8 cellular contexts compared by ENCODE assay signal in the genomic region with DNA sequence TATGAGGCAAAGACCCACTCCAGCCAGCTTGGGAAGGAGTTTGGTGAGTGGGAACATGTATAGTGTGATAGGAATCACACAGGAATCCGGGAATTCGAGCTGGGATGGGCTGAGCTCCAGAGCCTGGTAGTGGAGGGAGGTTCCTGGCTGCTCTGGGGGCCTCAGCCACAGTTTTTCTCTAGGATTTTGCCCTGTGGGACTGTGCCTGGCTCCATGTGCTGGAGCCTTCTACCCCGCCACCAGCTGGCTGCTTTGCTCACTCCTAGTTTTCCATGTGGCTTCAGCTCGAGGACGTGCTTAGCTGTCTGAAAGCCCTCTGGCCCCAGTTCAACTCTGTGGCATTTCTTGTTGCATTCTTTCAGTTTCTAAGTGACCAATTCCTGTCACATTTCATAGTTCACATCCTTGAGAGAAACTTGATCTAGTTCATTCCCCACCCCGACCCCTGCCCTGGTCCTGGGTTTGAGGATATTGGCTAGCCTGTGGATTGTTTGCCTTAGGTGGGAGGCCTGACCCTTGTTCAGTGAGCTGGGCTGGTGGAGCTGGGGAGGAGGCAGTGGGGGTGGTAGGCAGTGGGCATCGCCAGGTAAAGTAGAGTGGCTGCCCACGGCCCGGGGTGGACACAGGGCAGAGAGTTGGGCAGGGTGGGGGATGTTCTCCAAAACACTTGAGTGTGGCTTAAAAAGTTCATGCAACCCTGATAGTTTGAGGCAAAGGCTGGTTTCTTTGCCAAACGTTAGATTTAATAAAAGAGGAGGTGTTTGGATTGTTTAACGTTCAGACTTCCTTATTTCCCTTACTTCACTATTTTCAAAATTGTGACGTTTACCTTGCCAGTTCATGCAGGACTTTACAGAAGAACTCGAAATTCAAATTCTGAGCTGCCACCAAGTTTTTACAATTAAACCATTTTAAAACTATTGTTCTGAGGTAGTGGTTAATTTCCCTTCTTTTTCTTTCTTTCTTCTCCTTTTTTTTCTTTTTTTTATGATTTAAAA. TPM values are rescaled to one million over a fixed set of nuclear protein-coding genes. Genes with fewer than 3 reads are reported as not detected.
DNase-seq lines count a peak whose midpoint lies in the region; TF ChIP-seq lines count a peak whose summit lies in the region.

No MANE protein-coding gene starts in this region.

- H3K9me3 ChIP-seq in OCI-LY1 (ENCODE audit: low read length) (no peaks in the 10 kb centered on the region), ovary (no peaks in the 10 kb centered on the region)

- no peak for TF ChIP-seq CTCF in OCI-LY1 (IDR thresholded peaks at IDR 0.05; ENCODE audit: low read length)
- TF ChIP-seq CTCF in dorsolateral prefrontal cortex (IDR thresholded peaks at IDR 0.05 in 54 of 56, conservative IDR thresholded peaks at IDR 0.05 in 2 of 56; ENCODE audit: low read depth in 1 of 56, partially characterized antibody in 56 of 56), result peak in 47 of 56 donors; percentile 12 to 57 (median 33)
- TF ChIP-seq CTCF in ovary (IDR thresholded peaks at IDR 0.05), result no peak

- H2AFZ ChIP-seq in OCI-LY1 (ENCODE audit: low read length), result no peak overlapping the region

- TF ChIP-seq POLR2A in ovary (IDR thresholded peaks at IDR 0.05), result no peak

- peak overlapping the region; percentile 95 for H3K27ac ChIP-seq in OCI-LY1 (ENCODE audit: low read depth, low read length, poor library complexity, severe bottlenecking)
- H3K27ac ChIP-seq in dorsolateral prefrontal cortex, result peak overlapping the region; percentile 12 to 99 (median 94)
- H3K27ac ChIP-seq in ovary, result no peak overlapping the region

- H3K79me2 ChIP-seq in OCI-LY1 (ENCODE audit: insufficient read depth, low read length), result peaks cover 25% of the 10 kb centered on the region

- H3K9ac ChIP-seq in OCI-LY1 (ENCODE audit: low read length), result peak overlapping the region; percentile 47

- H3K4me2 ChIP-seq in OCI-LY1 (ENCODE audit: low read length), result peak overlapping the region; percentile 87

- DNase-seq in NCI-H2029 (lab: John Stamatoyannopoulos, UW), result peak; percentile 58
- DNase-seq in NCI-H2029 treated with DMSO at 0.1 percent for 48 hours (lab: John Stamatoyannopoulos, UW), result no peak
- DNase-seq in dorsolateral prefrontal cortex, result peak; percentile 43 to 78 (median 68)
- peak; percentile 49 for DNase-seq in midbrain (lab: John Stamatoyannopoulos, UW)
- peak; percentile 68 for DNase-seq in ureter (ENCODE audit: low spot score)
- no peak for DNase-seq in ovary
- DNase-seq in 8988T, result no peak

- no peak for TF ChIP-seq EP300 in ovary (IDR thresholded peaks at IDR 0.05)

- no peaks in the 10 kb centered on the region for H3K27me3 ChIP-seq in OCI-LY1 (ENCODE audit: insufficient read depth, low read length)
- H3K27me3 ChIP-seq in dorsolateral prefrontal cortex, result no peaks in the 10 kb centered on the region
- H3K27me3 ChIP-seq in ovary, result no peaks in the 10 kb centered on the region

- H4K20me1 ChIP-seq in OCI-LY1 (ENCODE audit: insufficient read depth, low read length), result no peaks in the 10 kb centered on the region

- H3F3A ChIP-seq in OCI-LY1 (ENCODE audit: insufficient read depth, low read length), result peaks cover 16% of the 10 kb centered on the region

- intact Hi-C loops in dorsolateral prefrontal cortex (cut with DNase I), result loop anchor here in 1 of 2 donors (5.0 kb wide), 1 partner anchor 36 kb away; no protein-coding TSS in a partner anchor
- intact Hi-C loops in ovary (cut with DNase I), result loop anchor here in 1 of 4 donors (10.0 kb wide), 1 partner anchor 51 kb away; no protein-coding TSS in a partner anchor

- 33 to 39% (median 34%) methylated on average over 13 of the region's 13 CpGs for WGBS in ovary, 3 donors

- no peaks in the 10 kb centered on the region for H3K9me2 ChIP-seq in OCI-LY1 (ENCODE audit: low read depth, low read length)

- H3K4me1 ChIP-seq in OCI-LY1 (ENCODE audit: insufficient read depth, low read length, severe bottlenecking) (peaks cover 91% of the 10 kb centered on the region), ovary (ENCODE audit: insufficient read depth) (peaks cover 14% of the 10 kb centered on the region)

- peak overlapping the region; percentile 45 for H3K4me3 ChIP-seq in OCI-LY1 (ENCODE audit: low read depth, low read length, poor library complexity, severe bottlenecking)
- peak overlapping the region in 57 of 59 donors; percentile 2 to 96 (median 80) for H3K4me3 ChIP-seq in dorsolateral prefrontal cortex
- H3K4me3 ChIP-seq in ovary, result no peak overlapping the region

- H3K36me3 ChIP-seq in OCI-LY1 (ENCODE audit: insufficient read depth, low read length), result peaks cover 54% of the 10 kb centered on the region
- H3K36me3 ChIP-seq in ovary, result no peaks in the 10 kb centered on the region

RNA-seq across cellular contexts. Expression of a gene that starts 5.2 kb away (rescaled TPM):
- total RNA-seq in dorsolateral prefrontal cortex, result 100 to 1,000 TPM in 117 of 120 experiments, 10 to 100 TPM in 3; 93.3 to 297 (median 156) TPM
- 66.7 TPM for total RNA-seq in ureter
- 10 to 100 TPM; 29.1 to 70.4 (median 53.7) TPM for total RNA-seq in ovary
- 10 to 100 TPM; 32.7 to 78.7 TPM for polyA plus RNA-seq in ovary

Comparison
In these comparisons a context has a peak if more than half of its experiments do, and no peak if none do; other contexts are left out.
1. DNase-seq: peak in NCI-H2029 (single experiment), dorsolateral prefrontal cortex (10 of 10), midbrain (single experiment) and ureter (single experiment); none in NCI-H2029 treated with DMSO at 0.1 percent for 48 hours (single experiment), ovary (0 of 5) and 8988T (single experiment).
2. H3K27ac ChIP-seq: peak in OCI-LY1 (single experiment) and dorsolateral prefrontal cortex (59 of 59); none in ovary (0 of 2).
3. CTCF ChIP-seq: peak in dorsolateral prefrontal cortex (47 of 56); none in OCI-LY1 (single experiment) and ovary (0 of 3).